Comparison of ENCODE assay signal across 29 cellular contexts in the genomic region with DNA sequence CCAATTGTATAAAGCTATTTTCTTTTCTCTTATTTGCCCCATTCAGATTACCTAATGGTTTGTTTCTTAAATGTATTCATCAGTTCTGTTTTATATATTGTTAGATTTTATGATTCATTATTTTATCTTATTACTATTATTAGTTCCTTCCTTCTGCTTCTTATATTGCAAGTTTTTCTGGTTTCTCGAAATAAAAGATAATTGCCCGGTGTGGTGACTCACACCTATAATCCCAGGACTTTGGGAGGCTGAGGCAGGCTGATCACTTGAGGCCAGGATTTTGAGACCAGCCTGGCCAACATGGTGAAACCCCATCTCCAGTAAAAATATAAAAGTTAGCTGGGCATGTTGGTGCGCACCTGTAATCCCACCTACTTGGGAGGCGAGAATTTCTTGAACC.
"Had no signal": no experiment of that assay in that cellular context is flagged by ENCODE, and none has a peak within 500 bp of the region (broad histone marks: within the 10 kb centered on the region; RNA-seq: fewer than 3 reads in every experiment).

No MANE protein-coding gene starts in this region.

- H3K9me3 ChIP-seq: esophagus squamous epithelium, gastroesophageal sphincter, heart right ventricle had no signal

- H3K27ac Mint-ChIP-seq: activated CD4-positive, alpha-beta T cell treated with anti-CD3 and anti-CD28 coated beads for 36 hours; activated CD4-positive, alpha-beta T cell treated with anti-CD3 and anti-CD28 coated beads, Interleukin-2, amount 10 ng/mL, durations not matched to agents 7 days and 5 days; activated CD8-positive, alpha-beta T cell treated with anti-CD3 and anti-CD28 coated beads for 36 hours; activated naive CD8-positive, alpha-beta T cell; activated T-helper 17 cell treated with anti-CD3 and anti-CD28 coated beads, Interleukin-2, amount 50 U/mL, for 72 hours; effector memory CD8-positive, alpha-beta T cell had no signal

- FAIRE-seq: astrocyte had no signal

- H3K36me3 ChIP-seq: brain microvascular endothelial cell, esophagus squamous epithelium, gastroesophageal sphincter, heart right ventricle had no signal

- H3K4me3 Mint-ChIP-seq: activated CD4-positive, alpha-beta T cell treated with anti-CD3 and anti-CD28 coated beads for 36 hours; activated CD4-positive, alpha-beta T cell treated with anti-CD3 and anti-CD28 coated beads, Interleukin-2, amount 10 ng/mL, durations not matched to agents 7 days and 5 days; activated CD8-positive, alpha-beta T cell treated with anti-CD3 and anti-CD28 coated beads for 36 hours; activated naive CD8-positive, alpha-beta T cell; activated T-cell treated with anti-CD3 and anti-CD28 coated beads, Interleukin-2, amount 50 U/mL, for 4 hours; activated T-helper 17 cell treated with anti-CD3 and anti-CD28 coated beads, Interleukin-2, amount 50 U/mL, for 72 hours; effector memory CD8-positive, alpha-beta T cell had no signal

- ATAC-seq: activated CD4-positive, alpha-beta T cell treated with anti-CD3 and anti-CD28 coated beads for 36 hours; activated CD8-positive, alpha-beta T cell treated with anti-CD3 and anti-CD28 coated beads for 36 hours; activated T-cell treated with anti-CD3 and anti-CD28 coated beads, Interleukin-2, amount 50 U/mL, for 4 hours; activated T-helper 17 cell treated with anti-CD3 and anti-CD28 coated beads, Interleukin-2, amount 50 U/mL, for 72 hours; effector memory CD8-positive, alpha-beta T cell; gastroesophageal sphincter; heart right ventricle had no signal

- DNase-seq: activated CD4-positive, alpha-beta T cell treated with anti-CD3 and anti-CD28 coated beads for 36 hours; activated CD4-positive, alpha-beta T cell treated with anti-CD3 and anti-CD28 coated beads, Interleukin-2, amount 10 ng/mL, durations not matched to agents 7 days and 5 days; activated CD4-positive, alpha-beta T cell treated with anti-CD3 and anti-CD28 coated beads, Interleukin-2, amount 50 U/mL, for 48 hours; activated CD4-positive, CD25-positive, alpha-beta regulatory T cell; activated CD4-positive, CD25-positive, alpha-beta regulatory T cell treated with anti-CD3 and anti-CD28 coated beads, Interleukin-2, amount 50 U/mL, for 72 hours; activated CD8-positive, alpha-beta memory T cell treated with anti-CD3 and anti-CD28 coated beads for 24 hours; activated CD8-positive, alpha-beta T cell treated with anti-CD3 and anti-CD28 coated beads for 36 hours; activated effector memory CD4-positive, alpha-beta T cell treated with Interleukin-2 at 50 U/mL for 16 hours; activated gamma-delta T cell treated with Interleukin-2 at 50 U/mL for 16 hours; activated naive CD4-positive, alpha-beta T cell treated with anti-CD3 and anti-CD28 coated beads, Interleukin-2, amount 50 U/mL, for 16 hours; activated naive CD4-positive, alpha-beta T cell treated with Interleukin-2 at 50 U/mL for 16 hours; activated T-cell treated with anti-CD3 and anti-CD28 coated beads, Interleukin-2, amount 50 U/mL, for 4 hours; amniotic stem cell; anterior cingulate cortex; brain microvascular endothelial cell; caudate nucleus; cortex of kidney; dermis blood vessel endothelial cell; effector CD4-positive, alpha-beta T cell; effector memory CD8-positive, alpha-beta T cell; erythroblast; esophagus squamous epithelium; foreskin melanocyte; heart right ventricle; T-helper 2 cell had no signal

- H3K4me3 ChIP-seq: esophagus squamous epithelium, gastroesophageal sphincter, heart right ventricle had no signal

- H3K27ac ChIP-seq: brain microvascular endothelial cell, esophagus squamous epithelium, gastroesophageal sphincter, heart right ventricle had no signal

- H3K27me3 ChIP-seq: brain microvascular endothelial cell, esophagus squamous epithelium, gastroesophageal sphincter, heart right ventricle had no signal

- H3K9me3 Mint-ChIP-seq: activated CD4-positive, alpha-beta T cell treated with anti-CD3 and anti-CD28 coated beads, Interleukin-2, amount 10 ng/mL, durations not matched to agents 7 days and 5 days; activated CD8-positive, alpha-beta T cell treated with anti-CD3 and anti-CD28 coated beads for 36 hours; activated T-cell treated with anti-CD3 and anti-CD28 coated beads, Interleukin-2, amount 50 U/mL, for 4 hours; activated T-helper 17 cell treated with anti-CD3 and anti-CD28 coated beads, Interleukin-2, amount 50 U/mL, for 72 hours; effector memory CD8-positive, alpha-beta T cell had no signal

- H3K36me3 Mint-ChIP-seq: activated naive CD8-positive, alpha-beta T cell had no signal
